Comparison of ENCODE assay signal across 8 cellular contexts in genomic region chr6:75243333-75244062, GRCh38. TPM values are rescaled to one million over a fixed set of nuclear protein-coding genes. Genes with fewer than 3 reads are reported as not detected.
DNase-seq lines count a peak whose midpoint lies in the region; ATAC-seq and TF ChIP-seq lines count a peak whose summit lies in the region.

TSS of gene COX7A2 (minus strand) at chr6:75243801. CDS start at chr6:75243734, 67 bp downstream.

- H3K4me3 Mint-ChIP-seq in Calu3 (ENCODE audit: low read depth, unreplicated experiment), result peak within 1 kb of the TSS; percentile 85

- under 1% methylated on average over 32 of the region's 36 CpGs for WGBS in HUES64

- H3K27me3 ChIP-seq in HUES64 (ENCODE audit: insufficient read depth, low read length), result no peaks in the 10 kb centered on the region; the same call in 1 of the 2 replicates
- H3K27me3 ChIP-seq in OCI-LY1 (ENCODE audit: insufficient read depth, low read length), result 0 out of 2 replicates have a peak, but pooled peaks cover 3% of the 10 kb centered on the region

- peaks cover 49% of the 10 kb centered on the region for H3K36me3 Mint-ChIP-seq in Calu3 (ENCODE audit: insufficient read depth, unreplicated experiment)

- H3K9me3 ChIP-seq in HUES64 (ENCODE audit: insufficient read depth, low read depth, low read length) (no peaks in the 10 kb centered on the region), OCI-LY1 (ENCODE audit: low read length) (no peaks in the 10 kb centered on the region)

- no peaks in the 10 kb centered on the region for H3K9me2 ChIP-seq in OCI-LY1 (ENCODE audit: low read depth, low read length)

- no peaks in the 10 kb centered on the region for H4K20me1 ChIP-seq in OCI-LY1 (ENCODE audit: insufficient read depth, low read length)

- in situ Hi-C loops in endometrial microvascular endothelial cells (cut with HindIII; ENCODE audit: inconsistent ontology term, low pct_unique_long_range_greater_than_20kb, low sequenced_read_pairs), result no loop called here

- H3K36me3 ChIP-seq in HUES64 (ENCODE audit: insufficient read depth, low read length) (peaks cover 30% of the 10 kb centered on the region), OCI-LY1 (ENCODE audit: insufficient read depth, low read length) (peaks cover 28% of the 10 kb centered on the region)

- peak within 1 kb of the TSS; percentile 99 for H2AFZ ChIP-seq in OCI-LY1 (ENCODE audit: low read length)

- H3K4me2 ChIP-seq in OCI-LY1 (ENCODE audit: low read length), result peak within 1 kb of the TSS; percentile 85

- peaks cover 8% of the 10 kb centered on the region for H3K4me1 Mint-ChIP-seq in Calu3 (ENCODE audit: low read depth, unreplicated experiment)

- 0 out of 2 replicates have a peak, but pooled peaks cover 4% of the 10 kb centered on the region for H3K4me1 ChIP-seq in HUES64 (ENCODE audit: insufficient read depth, low read length)
- H3K4me1 ChIP-seq in OCI-LY1 (ENCODE audit: insufficient read depth, low read length, severe bottlenecking), result peaks cover 17% of the 10 kb centered on the region

- H3K9me3 Mint-ChIP-seq in Calu3 (ENCODE audit: low read depth, unreplicated experiment), result no peaks in the 10 kb centered on the region

- H3K9ac ChIP-seq in HUES64 (ENCODE audit: low read depth, low read length) (peak within 1 kb of the TSS; percentile 87), OCI-LY1 (ENCODE audit: low read length) (peak within 1 kb of the TSS; percentile 84)

- TSS peak; percentile 64 for BruUV-seq in Calu3 (replicated peaks; lab: Mats Ljungman, UMichigan)

- DNase-seq in Calu3 (peak; percentile 87), mesenteric fat pad (ENCODE audit: low spot score) (peak; percentile 93)
- peak; percentile 74 for DNase-seq in activated CD8-positive, alpha-beta memory T cell treated with anti-CD3 and anti-CD28 coated beads, Interleukin-2, amount 50 U/mL, for 4 hours
- DNase-seq in stimulated activated CD8-positive, alpha-beta memory T cell treated with anti-CD3 and anti-CD28 coated beads, Interleukin-15, amount 100 ng/mL, for 24 hours (ENCODE audit: low read depth), result peak; percentile 54

- CTCF ChIA-PET in Calu3 (lab: Charles Lee), result interaction anchor here (1.3 kb wide), 1 partner anchor 35 kb away, joined by 5 read pairs; no protein-coding TSS in a partner anchor

- peak within 1 kb of the TSS; percentile 79 for H3K4me3 ChIP-seq in HUES64 (ENCODE audit: low read length)
- peak within 1 kb of the TSS; percentile 87 for H3K4me3 ChIP-seq in OCI-LY1 (ENCODE audit: low read depth, low read length, poor library complexity, severe bottlenecking)

- H3K79me2 ChIP-seq in OCI-LY1 (ENCODE audit: insufficient read depth, low read length), result peaks cover 23% of the 10 kb centered on the region

- H3K27ac ChIP-seq in HUES64 (ENCODE audit: low read depth, low read length) (peak within 1 kb of the TSS; percentile 76), OCI-LY1 (ENCODE audit: low read depth, low read length, poor library complexity, severe bottlenecking) (peak within 1 kb of the TSS; percentile 66)

- TF ChIP-seq CTCF in Calu3 (IDR thresholded peaks at IDR 0.05; ENCODE audit: unreplicated experiment), result no peak
- no peak for TF ChIP-seq CTCF in OCI-LY1 (IDR thresholded peaks at IDR 0.05; ENCODE audit: low read length)

- H3K27me3 Mint-ChIP-seq in Calu3 (ENCODE audit: unreplicated experiment), result no peaks in the 10 kb centered on the region

- intact Hi-C loops in Calu3 (cut with micrococcal nuclease; ENCODE audit: unreplicated experiment), result no loop called here

- H3F3A ChIP-seq in OCI-LY1 (ENCODE audit: insufficient read depth, low read length), result peaks cover 5% of the 10 kb centered on the region; the same call in 1 of the 2 replicates

- peak; percentile 97 for ATAC-seq in GM21447 (IDR thresholded peaks at IDR 0.05; ENCODE audit: unreplicated experiment)

- H3K27ac Mint-ChIP-seq in Calu3 (ENCODE audit: unreplicated experiment), result peak within 1 kb of the TSS; percentile 92

RNA-seq across cellular contexts. Expression of gene COX7A2, which starts in this region (rescaled TPM):
- total RNA-seq in Calu3 (2022), result 441 and 459 TPM in 2 replicates
- 230 TPM for polyA plus RNA-seq in HUES64 (2013, experiment 1 of 2)
- 208 TPM for polyA plus RNA-seq in HUES64 (2013, experiment 2 of 2)
- total RNA-seq in endometrial microvascular endothelial cells (ENCODE audit: inconsistent ontology term), result 381 TPM
- total RNA-seq in mesenteric fat pad, result 336 TPM

Comparison
In these comparisons a context has a peak if more than half of its experiments do, and no peak if none do; other contexts are left out.
1. Peak in every context shown above with its lines: DNase-seq, ATAC-seq, H3K4me3 ChIP-seq and H3K27ac ChIP-seq.